Comparison of ENCODE assay signal across 16 cellular contexts in genomic region chr7:98719396-98719795, GRCh38.
"Had no signal": no experiment of that assay in that cellular context is flagged by ENCODE, and none has a peak within 500 bp of the region (broad histone marks: within the 10 kb centered on the region; RNA-seq: fewer than 3 reads in every experiment).

No MANE protein-coding gene starts in this region.

- H3K27me3 ChIP-seq: foreskin keratinocyte, neural progenitor cell, ovary had no signal

- ATAC-seq: foreskin keratinocyte, right cardiac atrium had no signal

- H3K4me1 ChIP-seq: foreskin keratinocyte, neural progenitor cell had no signal

- DNase-seq: effector CD4-positive, alpha-beta T cell; endodermal cell; erythroblast; foreskin keratinocyte; nucleus accumbens; ovary; right cardiac atrium; stimulated activated CD4-positive, alpha-beta T cell treated with anti-CD3 and anti-CD28 coated beads, Interleukin-2, amount 100 ng/mL, for 48 hours; stimulated activated naive CD4-positive, alpha-beta T cell treated with Interleukin-2 at 50 U/mL for 16 hours; trophoblast cell had no signal

- H3K27ac ChIP-seq: coronary artery, foreskin keratinocyte, neural progenitor cell, ovary had no signal

- H3K4me3 Mint-ChIP-seq: endodermal cell; mesothelial cell of epicardium; natural killer cell treated with Interleukin-12 subunit alpha and Interleukin-12 subunit beta and Interleukin-15 and Interleukin-18, amount 100 ng/mL, for 72 hours; neural progenitor cell had no signal

- H3K9me3 Mint-ChIP-seq: endodermal cell; mesothelial cell of epicardium; natural killer cell treated with Interleukin-12 subunit alpha and Interleukin-12 subunit beta and Interleukin-15 and Interleukin-18, amount 100 ng/mL, for 72 hours; neural progenitor cell had no signal

- H3K4me3 ChIP-seq: coronary artery, neural progenitor cell, ovary, smooth muscle cell had no signal

- H3K36me3 Mint-ChIP-seq: mesothelial cell of epicardium; natural killer cell treated with Interleukin-12 subunit alpha and Interleukin-12 subunit beta and Interleukin-15 and Interleukin-18, amount 100 ng/mL, for 72 hours; neural progenitor cell had no signal

- H3K36me3 ChIP-seq: neural progenitor cell, ovary had no signal

- H3K27ac Mint-ChIP-seq: endodermal cell; mesothelial cell of epicardium; natural killer cell treated with Interleukin-12 subunit alpha and Interleukin-12 subunit beta and Interleukin-15 and Interleukin-18, amount 100 ng/mL, for 72 hours; neural progenitor cell; progenitor cell of endocrine pancreas had no signal

- H3K4me1 Mint-ChIP-seq: endodermal cell, mesothelial cell of epicardium, neural progenitor cell had no signal
